Comparison of ENCODE assay signal across 16 cellular contexts in genomic region chr10:113382691-113383090, GRCh38.
DNase-seq lines count a peak whose midpoint lies in the region; ATAC-seq and TF ChIP-seq lines count a peak whose summit lies in the region.
"Had no signal": no experiment of that assay in that cellular context is flagged by ENCODE, and none has a peak within 500 bp of the region (broad histone marks: within the 10 kb centered on the region; RNA-seq: fewer than 3 reads in every experiment).

No MANE protein-coding gene starts in this region.

- no peak for TF ChIP-seq EP300 in sigmoid colon (IDR thresholded peaks at IDR 0.05)

- H3K36me3 ChIP-seq in BLaER1 treated with 17β-estradiol and CSF1 and Interleukin-3, amounts not matched to agents 10 nM and 100 nM = no peaks in the 10 kb centered on the region
- no peaks in the 10 kb centered on the region for H3K36me3 ChIP-seq in sigmoid colon
- H3K36me3 ChIP-seq: esophagus muscularis mucosa had no signal

- 79 to 86% methylated on average over 3 of the region's 3 CpGs for WGBS in sigmoid colon, 2 donors

- H3K27me3 ChIP-seq in BLaER1 treated with 17β-estradiol and CSF1 and Interleukin-3, amounts not matched to agents 10 nM and 100 nM = no peaks in the 10 kb centered on the region
- H3K27me3 ChIP-seq in sigmoid colon = no peaks in the 10 kb centered on the region
- H3K27me3 ChIP-seq: esophagus muscularis mucosa had no signal

- H3K4me3 ChIP-seq in BLaER1 treated with 17β-estradiol and CSF1 and Interleukin-3, amounts not matched to agents 10 nM and 100 nM = peak overlapping the region in 3 of 10 experiments; percentile 39 to 52 (median 46); a peak in 3 of 20 replicates
- no peak overlapping the region for H3K4me3 ChIP-seq in sigmoid colon

- H3K27ac ChIP-seq in BLaER1 treated with 17β-estradiol and CSF1 and Interleukin-3, amounts not matched to agents 10 nM and 100 nM = peak overlapping the region in 9 of 11 experiments; percentile 71 to 81 (median 77); a peak in 16 of 22 replicates
- H3K27ac ChIP-seq in sigmoid colon = peak overlapping the region in 3 of 4 donors; percentile 31 to 53 (median 44)

- H3K9ac ChIP-seq in BLaER1 treated with 17β-estradiol and CSF1 and Interleukin-3, amounts not matched to agents 10 nM and 100 nM = peak overlapping the region in 4 of 11 experiments; percentile 69 to 77 (median 69); a peak in 9 of 22 replicates

- H3K4me3 Mint-ChIP-seq in effector memory CD8-positive, alpha-beta T cell = peak overlapping the region; percentile 85 to 86

- no peak for ATAC-seq in effector memory CD8-positive, alpha-beta T cell (replicated peaks)
- ATAC-seq in GM18861 (IDR thresholded peaks at IDR 0.05; ENCODE audit: unreplicated experiment) = no peak
- ATAC-seq in HG02798 (IDR thresholded peaks at IDR 0.05; ENCODE audit: poor library complexity, unreplicated experiment) = no peak
- ATAC-seq: HepG2 had no signal

- DNase-seq in KG1 (lab: John Stamatoyannopoulos, UW) (peak; percentile 49), sigmoid colon (no peak), HPDE6-E6E7 (ENCODE audit: extremely low spot score) (no peak), NCI-H2171 treated with DMSO at 0.1 percent for 48 hours (lab: John Stamatoyannopoulos, UW) (no peak)
- DNase-seq in effector memory CD8-positive, alpha-beta T cell = no peak
- DNase-seq: activated CD4-positive, alpha-beta T cell treated with anti-CD3 and anti-CD28 coated beads, Interleukin-2, amount 50 U/mL, for 48 hours; activated gamma-delta T cell treated with Interleukin-2 at 50 U/mL for 16 hours; cerebellar nuclear complex; NCI-H524; RPMI8226; T-helper 9 cell had no signal

- no peaks in the 10 kb centered on the region for H3K9me3 Mint-ChIP-seq in effector memory CD8-positive, alpha-beta T cell

- H4K20me1 ChIP-seq in BLaER1 treated with 17β-estradiol and CSF1 and Interleukin-3, amounts not matched to agents 10 nM and 100 nM = no peaks in the 10 kb centered on the region

- H3K27ac Mint-ChIP-seq in effector memory CD8-positive, alpha-beta T cell = peak overlapping the region; percentile 98 to 99

- H3K4me1 Mint-ChIP-seq in effector memory CD8-positive, alpha-beta T cell (ENCODE audit: low read depth in 2 of 2) = peaks cover 17 to 27% of the 10 kb centered on the region in 2 donors

- TF ChIP-seq POLR2A in sigmoid colon (IDR thresholded peaks at IDR 0.05) = no peak

- peaks cover 52 to 83% (median 73%) of the 10 kb centered on the region in 10 experiments for H3K4me1 ChIP-seq in BLaER1 treated with 17β-estradiol and CSF1 and Interleukin-3, amounts not matched to agents 10 nM and 100 nM
- H3K4me1 ChIP-seq in sigmoid colon = peaks cover 0 to 49% (median 34%) of the 10 kb centered on the region in 4 donors

- no peaks in the 10 kb centered on the region for H3K9me3 ChIP-seq in BLaER1 treated with 17β-estradiol and CSF1 and Interleukin-3, amounts not matched to agents 10 nM and 100 nM (replicated peaks in 1 of 11)
- H3K9me3 ChIP-seq in sigmoid colon = no peaks in the 10 kb centered on the region
- H3K9me3 ChIP-seq: esophagus muscularis mucosa had no signal

- TF ChIP-seq CTCF in sigmoid colon (IDR thresholded peaks at IDR 0.05) = no peak

- intact Hi-C loops in sigmoid colon (cut with DNase I) = loop anchor here (10.0 kb wide), 1 partner anchor 168 kb away; no protein-coding TSS in a partner anchor

- H3K36me3 Mint-ChIP-seq in effector memory CD8-positive, alpha-beta T cell (ENCODE audit: insufficient read depth) = no peaks in the 10 kb centered on the region

- peak overlapping the region; percentile 75 to 89 (median 83) for H3K4me2 ChIP-seq in BLaER1 treated with 17β-estradiol and CSF1 and Interleukin-3, amounts not matched to agents 10 nM and 100 nM

- peaks cover 7 to 15% of the 10 kb centered on the region in 2 donors for H3K27me3 Mint-ChIP-seq in effector memory CD8-positive, alpha-beta T cell
